ENCODE assay signal across 8 cellular contexts in the genomic region with DNA sequence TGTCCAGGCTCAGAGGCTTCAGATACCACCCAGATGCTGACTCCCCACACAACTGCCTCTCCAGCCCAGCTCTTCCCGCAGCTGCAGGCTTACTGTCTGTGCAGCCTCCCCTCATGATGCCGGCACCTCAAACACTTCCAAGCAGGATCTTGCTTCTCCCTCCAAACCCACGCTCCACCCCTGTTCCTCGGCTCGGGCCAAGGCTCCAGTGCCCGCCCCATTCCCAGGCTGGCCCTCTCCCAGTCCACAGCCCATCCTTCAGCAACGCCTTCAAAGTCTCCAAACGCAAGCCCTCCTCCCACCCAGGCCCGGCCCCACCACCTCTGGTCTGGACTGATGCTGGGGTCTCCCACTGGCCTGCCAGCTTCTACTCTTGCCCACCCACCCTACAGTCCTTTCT.
"Had no signal": no experiment of that assay in that cellular context is flagged by ENCODE, and none has a peak within 500 bp of the region (broad histone marks: within the 10 kb centered on the region; RNA-seq: fewer than 3 reads in every experiment).

No MANE protein-coding gene starts in this region.

- H2AFZ ChIP-seq: GM23248 had no signal

- ATAC-seq: HCT116, HepG2 had no signal

- H3K27ac Mint-ChIP-seq: HFFc6 had no signal

- H3K27ac ChIP-seq: GM23248, HL-60 had no signal

- DNase-seq: GM23248, GOT3, H7, HFFc6 had no signal

- H3K9me3 Mint-ChIP-seq: HFFc6 had no signal

- H3K9me3 ChIP-seq: HAP-1 had no signal

- H3K36me3 ChIP-seq: HAP-1 had no signal

- H3K9ac ChIP-seq: GM23248 had no signal

- H3K4me3 Mint-ChIP-seq: HFFc6 had no signal

- H3K4me1 ChIP-seq: HAP-1 had no signal

- H3K4me3 ChIP-seq: GM23248, HAP-1 had no signal
